22 cellular contexts compared by ENCODE assay signal in the genomic region with DNA sequence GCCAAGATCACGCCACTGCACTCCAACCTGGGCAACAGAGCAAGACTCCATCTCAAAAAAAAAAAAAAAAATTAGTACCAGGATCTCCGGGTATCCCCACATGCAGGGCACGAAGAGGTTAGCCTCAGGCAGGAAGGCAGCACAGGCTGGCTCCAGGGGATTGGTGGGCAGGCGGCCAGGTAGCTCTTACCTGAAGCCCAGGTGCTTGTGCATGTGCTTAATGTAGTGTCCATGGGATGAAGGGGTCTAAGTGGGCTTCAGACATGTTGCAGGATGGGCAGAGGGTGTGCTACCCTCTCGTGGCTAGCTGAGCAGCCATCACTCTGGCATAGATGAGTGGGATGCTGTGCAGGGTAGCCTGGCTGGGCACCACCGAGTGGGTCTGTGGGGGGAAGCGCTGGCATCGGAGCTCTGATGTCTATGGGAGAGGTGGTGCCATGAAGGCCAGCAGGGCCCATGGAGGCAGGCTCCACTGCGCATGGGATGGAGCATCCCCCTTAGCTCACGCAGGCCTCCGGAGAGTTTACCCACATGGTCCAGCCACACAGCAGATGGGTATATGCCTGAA. TPM values are rescaled to one million over a fixed set of nuclear protein-coding genes. Genes with fewer than 3 reads are reported as not detected.
DNase-seq lines count a peak whose midpoint lies in the region; ATAC-seq, FAIRE-seq and TF ChIP-seq lines count a peak whose summit lies in the region.
"Had no signal": no experiment of that assay in that cellular context is flagged by ENCODE, and none has a peak within 500 bp of the region (broad histone marks: within the 10 kb centered on the region; RNA-seq: fewer than 3 reads in every experiment).

No MANE protein-coding gene starts in this region.

- no peak overlapping the region for H2AFZ ChIP-seq in neuronal stem cell (ENCODE audit: low read length)
- H2AFZ ChIP-seq: GM23248 had no signal

- H3K14ac ChIP-seq in neuronal stem cell (ENCODE audit: low read length): no peak overlapping the region

- no peak overlapping the region for H3K9ac ChIP-seq in neuronal stem cell (ENCODE audit: low read depth, low read length, poor library complexity)
- H3K9ac ChIP-seq: GM23248 had no signal

- intact Hi-C loops in Right ventricle myocardium inferior (cut with DNase I) (no loop called here), right cardiac atrium (cut with DNase I) (no loop called here), spleen (cut with DNase I; ENCODE audit: low total_unique reads) (no loop called here)
- intact Hi-C loops in activated T-helper 2 cell treated with anti-CD3 and anti-CD28 coated beads, Interferon-gamma antibody, Interleukin-2, Interleukin-4, amounts not matched to agents 10 μg/mL and 5 μg/mL and 100 μg/mL, durations not matched to agents 14 hours and 24 hours and 36 hours (cut with micrococcal nuclease): no loop called here

- H3K27me3 Mint-ChIP-seq in activated T-helper 2 cell treated with anti-CD3 and anti-CD28 coated beads, Interferon-gamma antibody, Interleukin-2, Interleukin-4, amounts not matched to agents 10 μg/mL and 5 μg/mL and 100 μg/mL, durations not matched to agents 14 hours and 24 hours and 36 hours (ENCODE audit: low read depth): no peaks in the 10 kb centered on the region
- H3K27me3 Mint-ChIP-seq: CD4-positive, alpha-beta T cell had no signal

- no peak overlapping the region for H3K4me2 ChIP-seq in neuronal stem cell (ENCODE audit: insufficient read depth, low read length, poor library complexity, severe bottlenecking)
- H3K4me2 ChIP-seq: A549 had no signal

- H3K4me3 Mint-ChIP-seq in activated T-helper 2 cell treated with anti-CD3 and anti-CD28 coated beads, Interferon-gamma antibody, Interleukin-2, Interleukin-4, amounts not matched to agents 10 μg/mL and 5 μg/mL and 100 μg/mL, durations not matched to agents 14 hours and 24 hours and 36 hours (ENCODE audit: low read depth): no peak overlapping the region
- H3K4me3 Mint-ChIP-seq: CD4-positive, alpha-beta T cell had no signal

- peak overlapping the region; percentile 25 for H3K23ac ChIP-seq in neuronal stem cell (ENCODE audit: low read depth, low read length, poor library complexity)

- H3K79me1 ChIP-seq in neuronal stem cell (ENCODE audit: low read depth, low read length): no peaks in the 10 kb centered on the region

- no peak overlapping the region for H3K18ac ChIP-seq in neuronal stem cell (ENCODE audit: low read length)

- H2BK5ac ChIP-seq in neuronal stem cell (ENCODE audit: low read length): no peak overlapping the region

- H3K4me3 ChIP-seq in right cardiac atrium (ENCODE audit: low read length): no peak overlapping the region
- no peak overlapping the region for H3K4me3 ChIP-seq in neuronal stem cell (ENCODE audit: low read length in 2 of 2)
- H3K4me3 ChIP-seq in spleen: no peak overlapping the region
- H3K4me3 ChIP-seq: A549, GM23248 had no signal

- H4K91ac ChIP-seq in neuronal stem cell (ENCODE audit: low read depth, low read length, poor library complexity): no peak overlapping the region

- H3K4me1 Mint-ChIP-seq in activated T-helper 2 cell treated with anti-CD3 and anti-CD28 coated beads, Interferon-gamma antibody, Interleukin-2, Interleukin-4, amounts not matched to agents 10 μg/mL and 5 μg/mL and 100 μg/mL, durations not matched to agents 14 hours and 24 hours and 36 hours (ENCODE audit: low read depth): no peaks in the 10 kb centered on the region

- ATAC-seq in Right ventricle myocardium inferior: peak; percentile 26
- ATAC-seq in right cardiac atrium: no peak
- ATAC-seq: A549 had no signal

- H3K27me3 ChIP-seq in right cardiac atrium (ENCODE audit: control insufficient read depth, insufficient read depth): no peaks in the 10 kb centered on the region
- H3K27me3 ChIP-seq in neuronal stem cell (ENCODE audit: control insufficient read depth in 3 of 3, insufficient read depth in 3 of 3, low read depth in 1 of 3, low read length in 3 of 3): peaks cover 0 to 4% (median 0%) of the 10 kb centered on the region in 3 experiments
- no peaks in the 10 kb centered on the region for H3K27me3 ChIP-seq in spleen (replicated peaks in 1 of 7)

- no peak overlapping the region for H2BK120ac ChIP-seq in neuronal stem cell (ENCODE audit: low read depth, low read length)

- no peaks in the 10 kb centered on the region for H3K36me3 Mint-ChIP-seq in activated T-helper 2 cell treated with anti-CD3 and anti-CD28 coated beads, Interferon-gamma antibody, Interleukin-2, Interleukin-4, amounts not matched to agents 10 μg/mL and 5 μg/mL and 100 μg/mL, durations not matched to agents 14 hours and 24 hours and 36 hours (ENCODE audit: low read depth)

- H4K8ac ChIP-seq in neuronal stem cell (ENCODE audit: low read depth, low read length): no peak overlapping the region

- no peak for TF ChIP-seq CTCF in spleen (IDR thresholded peaks at IDR 0.05 in 8 of 11, conservative IDR thresholded peaks at IDR 0.05 in 3 of 11)

- no peak overlapping the region for H2BK15ac ChIP-seq in neuronal stem cell (ENCODE audit: low read length)

- H3K36me3 ChIP-seq in neuronal stem cell (replicated peaks in 1 of 2; ENCODE audit: control insufficient read depth in 2 of 2, insufficient read depth in 2 of 2, low read length in 2 of 2) (no peaks in the 10 kb centered on the region), spleen (no peaks in the 10 kb centered on the region)

- 92% methylated on average over 11 of the region's 11 CpGs for WGBS in right cardiac atrium
- WGBS in neuronal stem cell (ENCODE audit: extremely low coverage in 2 of 2, insufficient read length in 2 of 2, insufficient replicate concordance in 1 of 2), 2 donors: no CpG with 5 or more reads among the region's 11 CpGs
- 86 to 95% (median 92%) methylated on average over 9 to 11 of the region's 11 CpGs for WGBS in spleen, 5 donors

- H3K27ac ChIP-seq in right cardiac atrium (ENCODE audit: low read length) (no peak overlapping the region), neuronal stem cell (replicated peaks; ENCODE audit: low read length) (no peak overlapping the region), spleen (no peak overlapping the region)
- H3K27ac ChIP-seq: 22Rv1, A549, C4-2B, GM23248 had no signal

- TF ChIP-seq POLR2A in spleen (IDR thresholded peaks at IDR 0.05): no peak

- H3K4ac ChIP-seq in neuronal stem cell (ENCODE audit: low read length): no peak overlapping the region

- no peak overlapping the region for H3K27ac Mint-ChIP-seq in activated T-helper 2 cell treated with anti-CD3 and anti-CD28 coated beads, Interferon-gamma antibody, Interleukin-2, Interleukin-4, amounts not matched to agents 10 μg/mL and 5 μg/mL and 100 μg/mL, durations not matched to agents 14 hours and 24 hours and 36 hours
- H3K27ac Mint-ChIP-seq: CD4-positive, alpha-beta T cell had no signal

- no peak overlapping the region for H2AK5ac ChIP-seq in neuronal stem cell (ENCODE audit: low read depth, low read length)

- H3K9me3 ChIP-seq in right cardiac atrium (ENCODE audit: control insufficient read depth, low read length) (no peaks in the 10 kb centered on the region), neuronal stem cell (replicated peaks in 1 of 2; ENCODE audit: control insufficient read depth in 2 of 2, insufficient read depth in 1 of 2, low read depth in 1 of 2, low read length in 2 of 2) (no peaks in the 10 kb centered on the region), spleen (no peaks in the 10 kb centered on the region)
- H3K9me3 ChIP-seq: A549, Caco-2 had no signal

- H2BK12ac ChIP-seq in neuronal stem cell (ENCODE audit: low read length): no peak overlapping the region

- H3K4me1 ChIP-seq in right cardiac atrium (ENCODE audit: control insufficient read depth, insufficient read depth, low read length) (no peaks in the 10 kb centered on the region), neuronal stem cell (ENCODE audit: control insufficient read depth in 2 of 2, insufficient read depth in 1 of 2, low read depth in 1 of 2, low read length in 2 of 2) (no peaks in the 10 kb centered on the region), spleen (no peaks in the 10 kb centered on the region)
- H3K4me1 ChIP-seq: A549, Caco-2 had no signal

- peak; percentile 40 for FAIRE-seq in urothelium cell line (lab: Jason Lieb, UNC)
- FAIRE-seq: A549, D721Med, G401.6, GM12891, GM18507, H54 had no signal

- no peaks in the 10 kb centered on the region for H3K9me3 Mint-ChIP-seq in activated T-helper 2 cell treated with anti-CD3 and anti-CD28 coated beads, Interferon-gamma antibody, Interleukin-2, Interleukin-4, amounts not matched to agents 10 μg/mL and 5 μg/mL and 100 μg/mL, durations not matched to agents 14 hours and 24 hours and 36 hours
- H3K9me3 Mint-ChIP-seq: CD4-positive, alpha-beta T cell had no signal

- DNase-seq in Right ventricle myocardium inferior (ENCODE audit: missing footprints): no peak
- no peak for DNase-seq in right cardiac atrium
- no peak for DNase-seq in neuronal stem cell (ENCODE audit: low spot score)
- no peak for DNase-seq in urothelium cell line (ENCODE audit: low spot score)
- DNase-seq in GOT3 (lab: John Stamatoyannopoulos, UW): no peak
- no peak for DNase-seq in spleen
- no peak for DNase-seq in activated T-helper 2 cell treated with anti-CD3 and anti-CD28 coated beads, Interferon-gamma antibody, Interleukin-2, Interleukin-4, amounts not matched to agents 10 μg/mL and 5 μg/mL and 100 μg/mL, durations not matched to agents 14 hours and 24 hours and 36 hours (ENCODE audit: low spot score)
- DNase-seq: AML-193; Caco-2; CD4-positive, alpha-beta T cell; GM23248; HCEC 1CT had no signal

RNA-seq across cellular contexts. Expression of a gene that starts 11.0 kb away (rescaled TPM):
- total RNA-seq in Right ventricle myocardium inferior (not detected), right cardiac atrium (not detected), spleen (1 to 10 TPM in 2 of 7 donors, not detected in 5; 1.1 to 1.4 TPM)
- polyA plus RNA-seq in right cardiac atrium (not detected), spleen (under 1 TPM; 0.03 to 0.11 (median 0.06) TPM)
- not detected for polyA plus RNA-seq in neuronal stem cell (2013, experiment 1 of 2)
- not detected for polyA plus RNA-seq in neuronal stem cell (2013, experiment 2 of 2)
- total RNA-seq in activated T-helper 2 cell treated with anti-CD3 and anti-CD28 coated beads, Interferon-gamma antibody, Interleukin-2, Interleukin-4, amounts not matched to agents 10 μg/mL and 5 μg/mL and 100 μg/mL, durations not matched to agents 14 hours and 24 hours and 36 hours: not detected in 2 replicates
- total RNA-seq: Caco-2; CD4-positive, alpha-beta T cell; GM23248; HT-29 had no signal
- polyA plus RNA-seq: A549, BJ, GM23248 had no signal

RNA-seq across cellular contexts. Expression of a gene that starts 30.6 kb away (rescaled TPM):
- total RNA-seq in Right ventricle myocardium inferior: 0.27 TPM
- under 1 TPM; 0.14 to 0.45 (median 0.33) TPM for total RNA-seq in right cardiac atrium
- polyA plus RNA-seq in right cardiac atrium: 0.38 TPM
- polyA plus RNA-seq in neuronal stem cell (2013, experiment 1 of 2): 1.1 TPM
- polyA plus RNA-seq in neuronal stem cell (2013, experiment 2 of 2): 1.0 TPM
- 1 to 10 TPM in 6 of 7 donors, under 1 TPM in 1; 0.60 to 1.7 (median 1.4) TPM for total RNA-seq in spleen
- 1 to 10 TPM in 1 of 3 donors, under 1 TPM in 2; 0.50 to 1.2 (median 0.70) TPM for polyA plus RNA-seq in spleen
- total RNA-seq in activated T-helper 2 cell treated with anti-CD3 and anti-CD28 coated beads, Interferon-gamma antibody, Interleukin-2, Interleukin-4, amounts not matched to agents 10 μg/mL and 5 μg/mL and 100 μg/mL, durations not matched to agents 14 hours and 24 hours and 36 hours: 7.0 and 7.5 TPM in 2 replicates
- total RNA-seq: Caco-2, HT-29 had no signal
